Comparison of ENCODE assay signal across 10 cellular contexts in genomic region chr1:153842006-153842471, GRCh38.
DNase-seq lines count a peak whose midpoint lies in the region; ATAC-seq and TF ChIP-seq lines count a peak whose summit lies in the region.
"Had no signal": no experiment of that assay in that cellular context is flagged by ENCODE, and none has a peak within 500 bp of the region (broad histone marks: within the 10 kb centered on the region; RNA-seq: fewer than 3 reads in every experiment).

No MANE protein-coding gene starts in this region.

- no peaks in the 10 kb centered on the region for H3K27me3 Mint-ChIP-seq in T-cell

- peak overlapping the region; percentile 10 to 40 for H3K27ac Mint-ChIP-seq in T-cell

- peaks cover 9% of the 10 kb centered on the region for H3K36me3 Mint-ChIP-seq in T-cell

- H4K20me1 ChIP-seq in DOHH2 (ENCODE audit: control insufficient read depth, insufficient read depth, low read depth, low read length), result peaks cover 12% of the 10 kb centered on the region; the same call in 1 of the 2 replicates

- TF ChIP-seq CTCF in DOHH2 (IDR thresholded peaks at IDR 0.05; ENCODE audit: low read depth, low read length, poor library complexity, severe bottlenecking), result no peak
- TF ChIP-seq CTCF in uterus (IDR thresholded peaks at IDR 0.05), result no peak
- TF ChIP-seq CTCF in A673 (conservative IDR thresholded peaks at IDR 0.05; ENCODE audit: low read depth, low read length), result no peak

- H3K9me3 ChIP-seq in DOHH2 (ENCODE audit: control insufficient read depth, insufficient read depth, low read length), result no peaks in the 10 kb centered on the region
- H3K9me3 ChIP-seq in uterus, result no peaks in the 10 kb centered on the region
- H3K9me3 ChIP-seq in A673 (ENCODE audit: low read depth, low read length, poor library complexity, severe bottlenecking), result no peaks in the 10 kb centered on the region

- no peak overlapping the region for H3K4me3 Mint-ChIP-seq in T-cell

- no TSS peak for BruUV-seq in A673 (replicated peaks; lab: Mats Ljungman, UMichigan)

- peak overlapping the region; percentile 17; the same call in 1 of the 2 replicates for H3K4me2 ChIP-seq in DOHH2 (ENCODE audit: low read length)

- H3K4me1 Mint-ChIP-seq in T-cell, result peaks cover 12 to 32% (median 32%) of the 10 kb centered on the region in 3 donors

- POLR2A ChIA-PET in T-cell (lab: Charles Lee), result no interaction called here
- POLR2A ChIA-PET in A673 (lab: Charles Lee; ENCODE audit: low non-redundant PET), result interaction anchor here (0.7 kb wide), 1 partner anchor 27 kb away, joined by 3 read pairs; no protein-coding TSS in a partner anchor

- peaks cover 34% of the 10 kb centered on the region for H3K4me1 ChIP-seq in DOHH2 (ENCODE audit: control insufficient read depth, low read length)
- no peaks in the 10 kb centered on the region for H3K4me1 ChIP-seq in uterus
- H3K4me1 ChIP-seq in A673 (ENCODE audit: insufficient read depth, low read length, poor library complexity, severe bottlenecking), result no peaks in the 10 kb centered on the region

- H3K4me3 ChIP-seq in DOHH2 (ENCODE audit: low read length) (no peak overlapping the region), uterus (no peak overlapping the region), A673 (ENCODE audit: low read depth, low read length, poor library complexity, severe bottlenecking) (no peak overlapping the region)

- peaks cover 13% of the 10 kb centered on the region for H3F3A ChIP-seq in DOHH2 (ENCODE audit: control insufficient read depth, insufficient read depth)

- peak; percentile 70 for ATAC-seq in GM19043 (IDR thresholded peaks at IDR 0.05; ENCODE audit: low read depth, unreplicated experiment)
- ATAC-seq in HG03103 (IDR thresholded peaks at IDR 0.05; ENCODE audit: low read depth, unreplicated experiment), result peak; percentile 51
- ATAC-seq in T-cell (replicated peaks in 1 of 4), result no peak

- DNase-seq in T-cell (no peak), uterus (no peak), SHP77 (lab: John Stamatoyannopoulos, UW) (no peak), C1 segment of cervical spinal cord (lab: John Stamatoyannopoulos, UW) (no peak), A673 (ENCODE audit: low spot score) (no peak)
- DNase-seq: activated gamma-delta T cell, NCI-H345 had no signal

- intact Hi-C loops in uterus (cut with DNase I; ENCODE audit: low total_unique reads) (no loop called here), A673 (cut with micrococcal nuclease; ENCODE audit: unreplicated experiment) (no loop called here)

- no peak for TF ChIP-seq POLR2A in uterus (IDR thresholded peaks at IDR 0.05)

- H3K36me3 ChIP-seq in DOHH2 (ENCODE audit: control insufficient read depth, low read length), result peaks cover 10% of the 10 kb centered on the region
- no peaks in the 10 kb centered on the region for H3K36me3 ChIP-seq in uterus
- H3K36me3 ChIP-seq in A673 (ENCODE audit: insufficient read depth, low read length, poor library complexity, severe bottlenecking), result no peaks in the 10 kb centered on the region

- no peaks in the 10 kb centered on the region for H3K9me2 ChIP-seq in DOHH2 (replicated peaks; ENCODE audit: control insufficient read depth, low read length)

- H3K79me2 ChIP-seq in DOHH2 (ENCODE audit: control insufficient read depth, low read length), result peaks cover 72% of the 10 kb centered on the region

- CTCF ChIA-PET in T-cell (lab: Charles Lee), result interaction anchor here in 1 of 2 donors (0.6 kb wide), 1 partner anchor 105 kb away, joined by 5 read pairs; the partner anchor contains the start of gene DENND4B
- CTCF ChIA-PET in A673 (lab: Charles Lee), result no interaction called here

- H3K9me3 Mint-ChIP-seq in T-cell, result peaks cover 0 to 4% (median 0%) of the 10 kb centered on the region in 3 donors

- H3K27me3 ChIP-seq in DOHH2 (ENCODE audit: control insufficient read depth, low read length) (no peaks in the 10 kb centered on the region), uterus (no peaks in the 10 kb centered on the region), A673 (replicated peaks; ENCODE audit: insufficient read depth, low read depth, low read length, poor library complexity) (no peaks in the 10 kb centered on the region)

- H3K27ac ChIP-seq in DOHH2 (ENCODE audit: low read depth, low read length) (peak overlapping the region; percentile 47), uterus (no peak overlapping the region), A673 (ENCODE audit: low read depth, low read length, poor library complexity, severe bottlenecking) (no peak overlapping the region)

Comparison
In these comparisons a context has a peak if more than half of its experiments do, and no peak if none do; other contexts are left out.
1. ATAC-seq: peak in GM19043 (single experiment) and HG03103 (single experiment); none in T-cell (0 of 4).